25 cellular contexts compared by ENCODE assay signal in genomic region chr11:12420706-12421105, GRCh38. TPM values are rescaled to one million over a fixed set of nuclear protein-coding genes. Genes with fewer than 3 reads are reported as not detected.
DNase-seq lines count a peak whose midpoint lies in the region; ATAC-seq and TF ChIP-seq lines count a peak whose summit lies in the region.
"Had no signal": no experiment of that assay in that cellular context is flagged by ENCODE, and none has a peak within 500 bp of the region (broad histone marks: within the 10 kb centered on the region; RNA-seq: fewer than 3 reads in every experiment).

No MANE protein-coding gene starts in this region.

- in situ Hi-C loops in transverse colon (cut with MboI; ENCODE audit: low pct_ligation_motif_present in 1 of 4, low pct_unique_long_range_greater_than_20kb in 1 of 4, low sequenced_read_pairs in 3 of 4) = loop anchor here in 1 of 4 donors (25.0 kb wide), 1 partner anchor 467 kb away; no protein-coding TSS in a partner anchor

- intact Hi-C loops in transverse colon (cut with DNase I; ENCODE audit: low total_unique reads) = no loop called here
- intact Hi-C loops in prostate gland (cut with DNase I) = no loop called here
- intact Hi-C loops in posterior cingulate gyrus (cut with DNase I) = no loop called here

- TF ChIP-seq POLR2A in gastroesophageal sphincter (IDR thresholded peaks at IDR 0.05) (no peak), transverse colon (IDR thresholded peaks at IDR 0.05) (no peak), prostate gland (IDR thresholded peaks at IDR 0.05) (no peak)

- no peaks in the 10 kb centered on the region for H3K9me3 ChIP-seq in gastroesophageal sphincter
- H3K9me3 ChIP-seq in transverse colon = no peaks in the 10 kb centered on the region
- no peaks in the 10 kb centered on the region for H3K9me3 ChIP-seq in prostate gland
- H3K9me3 ChIP-seq: MG63 had no signal

- H3K27ac ChIP-seq in gastroesophageal sphincter (peak overlapping the region; percentile 27 to 99 (median 94)), rectal smooth muscle tissue (ENCODE audit: low read depth, low read length) (peak overlapping the region; percentile 85), transverse colon (peak overlapping the region in 2 of 4 donors; percentile 97 to 99), prostate gland (no peak overlapping the region)
- H3K27ac ChIP-seq: 22Rv1 had no signal

- H3K27me3 ChIP-seq in gastroesophageal sphincter (no peaks in the 10 kb centered on the region), rectal smooth muscle tissue (ENCODE audit: control insufficient read depth, insufficient read depth, low read length) (no peaks in the 10 kb centered on the region), transverse colon (no peaks in the 10 kb centered on the region), prostate gland (replicated peaks; ENCODE audit: insufficient read depth) (no peaks in the 10 kb centered on the region)
- H3K27me3 ChIP-seq: MG63 had no signal

- DNase-seq in NCI-H82 (lab: John Stamatoyannopoulos, UW) (peak; percentile 71), NCI-H82 treated with DMSO at 0.1 percent for 48 hours (lab: John Stamatoyannopoulos, UW; ENCODE audit: unreplicated experiment) (no peak), transverse colon (no peak), prostate gland (ENCODE audit: low spot score) (no peak), posterior cingulate gyrus (no peak), amygdala (lab: John Stamatoyannopoulos, UW) (no peak)
- DNase-seq: CD8-positive, alpha-beta memory T cell; DMS153; DND-41; IMR-90; KG1; MG63; NCI-H1417; NCI-H1694; NCI-H2029 treated with DMSO at 0.1 percent for 48 hours; NCI-H226; NCI-H510A; NCI-H748 treated with DMSO at 0.1 percent for 48 hours; NK-92 treated with Interleukin-12 subunit alpha and Interleukin-12 subunit beta, amount 100 ng/mL, for 24 hours; PC-3 had no signal

- H3K4me1 ChIP-seq in gastroesophageal sphincter = peaks cover 15 to 88% (median 16%) of the 10 kb centered on the region in 3 donors
- H3K4me1 ChIP-seq in rectal smooth muscle tissue (ENCODE audit: control insufficient read depth, insufficient read depth, low read length) = peaks cover 31% of the 10 kb centered on the region
- H3K4me1 ChIP-seq in transverse colon = peaks cover 5 to 17% (median 6%) of the 10 kb centered on the region in 4 donors
- H3K4me1 ChIP-seq in prostate gland (replicated peaks) = peaks cover 2% of the 10 kb centered on the region

- H3K9ac ChIP-seq in rectal smooth muscle tissue (ENCODE audit: low read length) = no peak overlapping the region

- TF ChIP-seq EP300 in gastroesophageal sphincter (IDR thresholded peaks at IDR 0.05) (no peak), transverse colon (IDR thresholded peaks at IDR 0.05; ENCODE audit: low read depth) (no peak)

- H3K36me3 ChIP-seq in gastroesophageal sphincter (peaks cover 0 to 5% of the 10 kb centered on the region in 2 donors), rectal smooth muscle tissue (ENCODE audit: control insufficient read depth, insufficient read depth, low read length) (no peaks in the 10 kb centered on the region), transverse colon (no peaks in the 10 kb centered on the region), prostate gland (no peaks in the 10 kb centered on the region)

- TF ChIP-seq CTCF in gastroesophageal sphincter (IDR thresholded peaks at IDR 0.05) = no peak
- no peak for TF ChIP-seq CTCF in transverse colon (IDR thresholded peaks at IDR 0.05)
- no peak for TF ChIP-seq CTCF in prostate gland (IDR thresholded peaks at IDR 0.05)

- H3K4me3 ChIP-seq in gastroesophageal sphincter = no peak overlapping the region
- no peak overlapping the region for H3K4me3 ChIP-seq in rectal smooth muscle tissue (ENCODE audit: low read length)
- no peak overlapping the region for H3K4me3 ChIP-seq in transverse colon
- no peak overlapping the region for H3K4me3 ChIP-seq in prostate gland
- H3K4me3 ChIP-seq: MG63 had no signal

- ATAC-seq in gastroesophageal sphincter = no peak
- ATAC-seq: HCT116, PC-3 had no signal

- WGBS in gastroesophageal sphincter (ENCODE audit: low coverage in 1 of 2), 2 donors = 62 to 78% methylated on average over 6 of the region's 6 CpGs
- 80 to 94% methylated on average over 6 of the region's 6 CpGs for WGBS in transverse colon (ENCODE audit: low coverage in 1 of 2), 2 donors
- 64% methylated on average over 6 of the region's 6 CpGs for WGBS in prostate gland

RNA-seq across cellular contexts. Expression of gene PARVA, which starts 43.3 kb away (rescaled TPM):
- total RNA-seq in gastroesophageal sphincter (100 to 1,000 TPM; 167 to 245 (median 240) TPM), transverse colon (10 to 100 TPM; 34.3 to 82.0 (median 45.1) TPM), prostate gland (10 to 100 TPM; 38.4 to 55.1 TPM)
- total RNA-seq: B cell had no signal

Comparison
In these comparisons a context has a peak if more than half of its experiments do, and no peak if none do; other contexts are left out.
1. H3K27ac ChIP-seq: peak in gastroesophageal sphincter (4 of 4) and rectal smooth muscle tissue (single experiment); none in prostate gland (0 of 2).